1 cellular context compared by ENCODE assay signal in genomic region chr6:37299990-37300389, GRCh38.
TF ChIP-seq lines count a peak whose summit lies in the region.

No MANE protein-coding gene starts in this region.

TF ChIP-seq in HepG2, 621 proteins besides CTCF, POLR2A, EP300 and RAD21:
- TF ChIP-seq CEBPB (IDR thresholded peaks at IDR 0.05; ENCODE audit: borderline replicate concordance, low read depth, low read length) (peak; percentile 80), ARNT (IDR thresholded peaks at IDR 0.05) (no peak), ZNF816 (CRISPR knock-in tag; IDR thresholded peaks at IDR 0.05; ENCODE audit: borderline replicate concordance) (no peak)
TF ChIP-seq in HepG2: peak in this region for 1.
